ENCODE assay signal across 1 cellular context in the genomic region with DNA sequence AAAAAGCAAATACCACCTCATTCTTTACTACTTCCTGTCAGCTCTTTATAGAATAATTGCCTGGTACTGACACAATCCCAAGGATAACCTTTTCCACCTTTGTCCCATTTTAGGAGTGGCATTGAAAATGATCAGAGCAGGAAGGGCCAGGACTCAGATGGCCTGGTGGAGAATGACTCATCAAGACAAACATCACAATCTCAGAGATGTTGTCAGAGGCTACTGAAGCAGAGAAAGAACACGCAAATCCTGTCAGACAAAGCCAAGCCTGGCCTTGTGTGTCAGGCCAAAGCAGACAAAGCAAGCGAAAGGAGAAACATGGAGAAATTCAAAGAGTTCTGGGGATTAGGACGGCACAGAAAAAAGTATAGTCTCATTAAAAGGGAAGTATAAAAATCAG.
TF ChIP-seq lines count a peak whose summit lies in the region.

No MANE protein-coding gene starts in this region.

TF ChIP-seq in HCT116, 20 proteins besides CTCF, POLR2A, EP300 and RAD21 (continued from another document):
- TF ChIP-seq, protein P1, sequence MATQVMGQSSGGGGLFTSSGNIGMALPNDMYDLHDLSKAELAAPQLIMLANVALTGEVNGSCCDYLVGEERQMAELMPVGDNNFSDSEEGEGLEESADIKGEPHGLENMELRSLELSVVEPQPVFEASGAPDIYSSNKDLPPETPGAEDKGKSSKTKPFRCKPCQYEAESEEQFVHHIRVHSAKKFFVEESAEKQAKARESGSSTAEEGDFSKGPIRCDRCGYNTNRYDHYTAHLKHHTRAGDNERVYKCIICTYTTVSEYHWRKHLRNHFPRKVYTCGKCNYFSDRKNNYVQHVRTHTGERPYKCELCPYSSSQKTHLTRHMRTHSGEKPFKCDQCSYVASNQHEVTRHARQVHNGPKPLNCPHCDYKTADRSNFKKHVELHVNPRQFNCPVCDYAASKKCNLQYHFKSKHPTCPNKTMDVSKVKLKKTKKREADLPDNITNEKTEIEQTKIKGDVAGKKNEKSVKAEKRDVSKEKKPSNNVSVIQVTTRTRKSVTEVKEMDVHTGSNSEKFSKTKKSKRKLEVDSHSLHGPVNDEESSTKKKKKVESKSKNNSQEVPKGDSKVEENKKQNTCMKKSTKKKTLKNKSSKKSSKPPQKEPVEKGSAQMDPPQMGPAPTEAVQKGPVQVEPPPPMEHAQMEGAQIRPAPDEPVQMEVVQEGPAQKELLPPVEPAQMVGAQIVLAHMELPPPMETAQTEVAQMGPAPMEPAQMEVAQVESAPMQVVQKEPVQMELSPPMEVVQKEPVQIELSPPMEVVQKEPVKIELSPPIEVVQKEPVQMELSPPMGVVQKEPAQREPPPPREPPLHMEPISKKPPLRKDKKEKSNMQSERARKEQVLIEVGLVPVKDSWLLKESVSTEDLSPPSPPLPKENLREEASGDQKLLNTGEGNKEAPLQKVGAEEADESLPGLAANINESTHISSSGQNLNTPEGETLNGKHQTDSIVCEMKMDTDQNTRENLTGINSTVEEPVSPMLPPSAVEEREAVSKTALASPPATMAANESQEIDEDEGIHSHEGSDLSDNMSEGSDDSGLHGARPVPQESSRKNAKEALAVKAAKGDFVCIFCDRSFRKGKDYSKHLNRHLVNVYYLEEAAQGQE (IDR thresholded peaks at IDR 0.05; ENCODE audit: low read depth), result no peak
- TF ChIP-seq, protein P2, sequence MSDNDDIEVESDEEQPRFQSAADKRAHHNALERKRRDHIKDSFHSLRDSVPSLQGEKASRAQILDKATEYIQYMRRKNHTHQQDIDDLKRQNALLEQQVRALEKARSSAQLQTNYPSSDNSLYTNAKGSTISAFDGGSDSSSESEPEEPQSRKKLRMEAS (IDR thresholded peaks at IDR 0.05), result no peak
- TF ChIP-seq SIN3A (IDR thresholded peaks at IDR 0.05; ENCODE audit: low read depth) (no peak), ZNF274 (IDR thresholded peaks at IDR 0.05; ENCODE audit: low read depth, low read length) (no peak)
- TF ChIP-seq, protein P3, sequence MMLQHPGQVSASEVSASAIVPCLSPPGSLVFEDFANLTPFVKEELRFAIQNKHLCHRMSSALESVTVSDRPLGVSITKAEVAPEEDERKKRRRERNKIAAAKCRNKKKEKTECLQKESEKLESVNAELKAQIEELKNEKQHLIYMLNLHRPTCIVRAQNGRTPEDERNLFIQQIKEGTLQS (IDR thresholded peaks at IDR 0.05), result no peak
TF ChIP-seq in HCT116: peak in this region for 8.
